ENCODE assay signal across 1 cellular context in the genomic region with DNA sequence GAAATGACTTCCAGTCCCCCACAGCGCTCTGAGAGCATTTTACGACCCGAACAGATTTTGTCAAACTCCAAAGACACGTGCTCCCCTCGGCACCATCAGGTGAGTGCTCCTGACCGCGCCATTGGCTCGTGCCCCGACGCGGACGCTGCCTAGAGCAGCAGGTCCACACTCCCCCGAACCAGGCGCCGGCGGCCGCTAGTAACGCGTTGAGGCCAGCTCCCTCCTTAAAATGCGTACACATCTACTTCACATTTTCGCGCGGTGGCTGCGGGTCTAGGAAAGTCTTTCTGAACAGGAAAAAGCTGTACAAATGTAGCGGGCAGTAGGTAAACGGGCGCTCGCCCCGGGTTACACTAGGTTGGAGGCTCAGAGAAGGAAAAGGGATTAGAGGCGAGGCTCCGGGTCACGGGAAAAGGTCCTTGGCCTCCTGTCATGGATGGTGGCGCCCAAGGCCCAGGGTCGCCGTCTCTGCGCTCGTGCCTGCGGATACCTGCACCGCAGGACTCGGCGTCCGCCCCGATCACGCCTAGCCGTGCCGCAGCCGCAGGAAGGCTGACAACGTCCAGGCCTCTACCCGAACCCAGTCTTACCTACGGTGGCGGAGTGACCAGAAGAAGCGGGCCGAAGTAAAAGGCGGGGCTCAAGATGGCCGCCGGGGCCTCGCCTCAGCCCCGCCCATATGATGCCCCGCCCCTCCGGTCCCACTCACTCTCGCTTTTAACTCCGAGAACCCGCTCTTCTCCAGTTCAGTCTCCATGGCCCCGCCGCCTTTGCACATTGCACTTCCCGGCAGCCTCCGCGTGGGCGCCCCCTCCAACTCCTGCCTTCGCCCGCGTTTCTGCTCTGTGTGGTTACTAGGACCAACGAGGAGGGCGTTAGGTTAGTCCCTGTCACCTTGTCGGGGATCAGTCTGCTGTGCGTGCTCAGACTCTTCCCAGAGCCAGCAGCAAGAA.
A peak's percentile ranks its signal among the peaks of the same experiment; 100 is the strongest.
TF ChIP-seq lines count a peak whose summit lies in the region.

A gene with protein sequence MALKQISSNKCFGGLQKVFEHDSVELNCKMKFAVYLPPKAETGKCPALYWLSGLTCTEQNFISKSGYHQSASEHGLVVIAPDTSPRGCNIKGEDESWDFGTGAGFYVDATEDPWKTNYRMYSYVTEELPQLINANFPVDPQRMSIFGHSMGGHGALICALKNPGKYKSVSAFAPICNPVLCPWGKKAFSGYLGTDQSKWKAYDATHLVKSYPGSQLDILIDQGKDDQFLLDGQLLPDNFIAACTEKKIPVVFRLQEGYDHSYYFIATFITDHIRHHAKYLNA (minus strand): TSS at position 647 of the 953 bp plus-strand sequence. CDS start 5,748 bp downstream, outside the sequence.

TF ChIP-seq in HepG2, 621 proteins besides CTCF, POLR2A, EP300 and RAD21 (continued from another document and continues in another):
- TF ChIP-seq ZNF263 (CRISPR knock-in tag; IDR thresholded peaks at IDR 0.05) (peak; percentile 96), ZNF672 (CRISPR knock-in tag; IDR thresholded peaks at IDR 0.05) (no peak), ZNF709 (CRISPR knock-in tag; IDR thresholded peaks at IDR 0.05) (peak; percentile 49), IKZF4 (CRISPR knock-in tag; IDR thresholded peaks at IDR 0.05; ENCODE audit: borderline replicate concordance, low read depth, not compliant biosample characterization) (peak; percentile 76), PCBP2 (optimal IDR thresholded peaks at IDR 0.05; ENCODE audit: low read depth, low read length, poor library complexity, severe bottlenecking) (no peak), ZNF790 (CRISPR knock-in tag; IDR thresholded peaks at IDR 0.05; ENCODE audit: borderline replicate concordance) (peak; percentile 92; the same call in 1 of the 2 replicates), KLF13 (CRISPR knock-in tag; IDR thresholded peaks at IDR 0.05) (no peak), NFYB (CRISPR knock-in tag; IDR thresholded peaks at IDR 0.05) (peak; percentile 74), NKX3-1 (CRISPR knock-in tag; IDR thresholded peaks at IDR 0.05) (0 out of 2 replicates have a peak, but pooled peaks have one; percentile 41), ARID2 (CRISPR knock-in tag; IDR thresholded peaks at IDR 0.05; ENCODE audit: borderline replicate concordance) (no peak), CENPX (CRISPR knock-in tag; IDR thresholded peaks at IDR 0.05) (no peak), ZNF841 (CRISPR knock-in tag; IDR thresholded peaks at IDR 0.05; ENCODE audit: borderline replicate concordance) (no peak), ZNF230 (CRISPR knock-in tag; IDR thresholded peaks at IDR 0.05) (no peak), ATF1 (CRISPR knock-in tag; IDR thresholded peaks at IDR 0.05) (no peak), NR2F6 (IDR thresholded peaks at IDR 0.05) (peak; percentile 49; the same call in 1 of the 2 replicates), NR2F6 (CRISPR knock-in tag; IDR thresholded peaks at IDR 0.05) (peak; percentile 43), SRSF1 (optimal IDR thresholded peaks at IDR 0.05; ENCODE audit: low read depth, low read length) (no peak), ZFAT (CRISPR knock-in tag; conservative IDR thresholded peaks at IDR 0.05) (0 out of 2 replicates have a peak, but pooled peaks have one; percentile 62), BRCA1 (CRISPR knock-in tag; IDR thresholded peaks at IDR 0.05) (no peak; the same call in 1 of the 2 replicates), ZNF816 (CRISPR knock-in tag; IDR thresholded peaks at IDR 0.05; ENCODE audit: borderline replicate concordance) (no peak), ZNF496 (CRISPR knock-in tag; IDR thresholded peaks at IDR 0.05; ENCODE audit: insufficient replicate concordance) (no peak), ZNF20 (CRISPR knock-in tag; IDR thresholded peaks at IDR 0.05) (peak; percentile 30; the same call in 1 of the 2 replicates), KMT2A (CRISPR knock-in tag; IDR thresholded peaks at IDR 0.05) (peak; percentile 70; the same call in 1 of the 2 replicates), ZNF343 (CRISPR knock-in tag; IDR thresholded peaks at IDR 0.05) (no peak), DNMT1 (CRISPR knock-in tag; IDR thresholded peaks at IDR 0.05) (0 out of 2 replicates have a peak, but pooled peaks have one; percentile 62), TCF12 (IDR thresholded peaks at IDR 0.05) (no peak), TCF12 (CRISPR knock-in tag; IDR thresholded peaks at IDR 0.05) (no peak), CHD2 (IDR thresholded peaks at IDR 0.05; ENCODE audit: low read depth, low read length) (peak; percentile 83), PPARG (CRISPR knock-in tag; conservative IDR thresholded peaks at IDR 0.05) (no peak), ATM (IDR thresholded peaks at IDR 0.05; ENCODE audit: borderline replicate concordance) (no peak), ZNF44 (CRISPR knock-in tag; IDR thresholded peaks at IDR 0.05) (peak; percentile 63; the same call in 1 of the 2 replicates), ZEB1 (IDR thresholded peaks at IDR 0.05; ENCODE audit: insufficient replicate concordance, low read depth) (no peak), ZNF879 (CRISPR knock-in tag; IDR thresholded peaks at IDR 0.05) (peak; percentile 76; the same call in 1 of the 2 replicates), FLYWCH1 (CRISPR knock-in tag; IDR thresholded peaks at IDR 0.05) (no peak), HOXD1 (CRISPR knock-in tag; IDR thresholded peaks at IDR 0.05) (0 out of 2 replicates have a peak, but pooled peaks have one; percentile 31)
- TF ChIP-seq, protein P1, sequence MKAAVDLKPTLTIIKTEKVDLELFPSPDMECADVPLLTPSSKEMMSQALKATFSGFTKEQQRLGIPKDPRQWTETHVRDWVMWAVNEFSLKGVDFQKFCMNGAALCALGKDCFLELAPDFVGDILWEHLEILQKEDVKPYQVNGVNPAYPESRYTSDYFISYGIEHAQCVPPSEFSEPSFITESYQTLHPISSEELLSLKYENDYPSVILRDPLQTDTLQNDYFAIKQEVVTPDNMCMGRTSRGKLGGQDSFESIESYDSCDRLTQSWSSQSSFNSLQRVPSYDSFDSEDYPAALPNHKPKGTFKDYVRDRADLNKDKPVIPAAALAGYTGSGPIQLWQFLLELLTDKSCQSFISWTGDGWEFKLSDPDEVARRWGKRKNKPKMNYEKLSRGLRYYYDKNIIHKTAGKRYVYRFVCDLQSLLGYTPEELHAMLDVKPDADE (CRISPR knock-in tag; IDR thresholded peaks at IDR 0.05), result 0 out of 2 replicates have a peak, but pooled peaks have one; percentile 60
- TF ChIP-seq, protein P2, sequence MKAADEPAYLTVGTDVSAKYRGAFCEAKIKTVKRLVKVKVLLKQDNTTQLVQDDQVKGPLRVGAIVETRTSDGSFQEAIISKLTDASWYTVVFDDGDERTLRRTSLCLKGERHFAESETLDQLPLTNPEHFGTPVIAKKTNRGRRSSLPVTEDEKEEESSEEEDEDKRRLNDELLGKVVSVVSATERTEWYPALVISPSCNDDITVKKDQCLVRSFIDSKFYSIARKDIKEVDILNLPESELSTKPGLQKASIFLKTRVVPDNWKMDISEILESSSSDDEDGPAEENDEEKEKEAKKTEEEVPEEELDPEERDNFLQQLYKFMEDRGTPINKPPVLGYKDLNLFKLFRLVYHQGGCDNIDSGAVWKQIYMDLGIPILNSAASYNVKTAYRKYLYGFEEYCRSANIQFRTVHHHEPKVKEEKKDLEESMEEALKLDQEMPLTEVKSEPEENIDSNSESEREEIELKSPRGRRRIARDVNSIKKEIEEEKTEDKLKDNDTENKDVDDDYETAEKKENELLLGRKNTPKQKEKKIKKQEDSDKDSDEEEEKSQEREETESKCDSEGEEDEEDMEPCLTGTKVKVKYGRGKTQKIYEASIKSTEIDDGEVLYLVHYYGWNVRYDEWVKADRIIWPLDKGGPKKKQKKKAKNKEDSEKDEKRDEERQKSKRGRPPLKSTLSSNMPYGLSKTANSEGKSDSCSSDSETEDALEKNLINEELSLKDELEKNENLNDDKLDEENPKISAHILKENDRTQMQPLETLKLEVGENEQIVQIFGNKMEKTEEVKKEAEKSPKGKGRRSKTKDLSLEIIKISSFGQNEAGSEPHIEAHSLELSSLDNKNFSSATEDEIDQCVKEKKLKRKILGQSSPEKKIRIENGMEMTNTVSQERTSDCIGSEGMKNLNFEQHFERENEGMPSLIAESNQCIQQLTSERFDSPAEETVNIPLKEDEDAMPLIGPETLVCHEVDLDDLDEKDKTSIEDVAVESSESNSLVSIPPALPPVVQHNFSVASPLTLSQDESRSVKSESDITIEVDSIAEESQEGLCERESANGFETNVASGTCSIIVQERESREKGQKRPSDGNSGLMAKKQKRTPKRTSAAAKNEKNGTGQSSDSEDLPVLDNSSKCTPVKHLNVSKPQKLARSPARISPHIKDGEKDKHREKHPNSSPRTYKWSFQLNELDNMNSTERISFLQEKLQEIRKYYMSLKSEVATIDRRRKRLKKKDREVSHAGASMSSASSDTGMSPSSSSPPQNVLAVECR (CRISPR knock-in tag; IDR thresholded peaks at IDR 0.05; ENCODE audit: borderline replicate concordance), result peak; percentile 80
- TF ChIP-seq, protein P3, sequence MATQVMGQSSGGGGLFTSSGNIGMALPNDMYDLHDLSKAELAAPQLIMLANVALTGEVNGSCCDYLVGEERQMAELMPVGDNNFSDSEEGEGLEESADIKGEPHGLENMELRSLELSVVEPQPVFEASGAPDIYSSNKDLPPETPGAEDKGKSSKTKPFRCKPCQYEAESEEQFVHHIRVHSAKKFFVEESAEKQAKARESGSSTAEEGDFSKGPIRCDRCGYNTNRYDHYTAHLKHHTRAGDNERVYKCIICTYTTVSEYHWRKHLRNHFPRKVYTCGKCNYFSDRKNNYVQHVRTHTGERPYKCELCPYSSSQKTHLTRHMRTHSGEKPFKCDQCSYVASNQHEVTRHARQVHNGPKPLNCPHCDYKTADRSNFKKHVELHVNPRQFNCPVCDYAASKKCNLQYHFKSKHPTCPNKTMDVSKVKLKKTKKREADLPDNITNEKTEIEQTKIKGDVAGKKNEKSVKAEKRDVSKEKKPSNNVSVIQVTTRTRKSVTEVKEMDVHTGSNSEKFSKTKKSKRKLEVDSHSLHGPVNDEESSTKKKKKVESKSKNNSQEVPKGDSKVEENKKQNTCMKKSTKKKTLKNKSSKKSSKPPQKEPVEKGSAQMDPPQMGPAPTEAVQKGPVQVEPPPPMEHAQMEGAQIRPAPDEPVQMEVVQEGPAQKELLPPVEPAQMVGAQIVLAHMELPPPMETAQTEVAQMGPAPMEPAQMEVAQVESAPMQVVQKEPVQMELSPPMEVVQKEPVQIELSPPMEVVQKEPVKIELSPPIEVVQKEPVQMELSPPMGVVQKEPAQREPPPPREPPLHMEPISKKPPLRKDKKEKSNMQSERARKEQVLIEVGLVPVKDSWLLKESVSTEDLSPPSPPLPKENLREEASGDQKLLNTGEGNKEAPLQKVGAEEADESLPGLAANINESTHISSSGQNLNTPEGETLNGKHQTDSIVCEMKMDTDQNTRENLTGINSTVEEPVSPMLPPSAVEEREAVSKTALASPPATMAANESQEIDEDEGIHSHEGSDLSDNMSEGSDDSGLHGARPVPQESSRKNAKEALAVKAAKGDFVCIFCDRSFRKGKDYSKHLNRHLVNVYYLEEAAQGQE (IDR thresholded peaks at IDR 0.05; ENCODE audit: borderline replicate concordance in 1 of 2, low read depth in 1 of 2, low read length in 2 of 2), result 0 out of 4 replicates have a peak, but pooled peaks of 1 of the 2 experiments have one; percentile 57
- TF ChIP-seq, protein P4, sequence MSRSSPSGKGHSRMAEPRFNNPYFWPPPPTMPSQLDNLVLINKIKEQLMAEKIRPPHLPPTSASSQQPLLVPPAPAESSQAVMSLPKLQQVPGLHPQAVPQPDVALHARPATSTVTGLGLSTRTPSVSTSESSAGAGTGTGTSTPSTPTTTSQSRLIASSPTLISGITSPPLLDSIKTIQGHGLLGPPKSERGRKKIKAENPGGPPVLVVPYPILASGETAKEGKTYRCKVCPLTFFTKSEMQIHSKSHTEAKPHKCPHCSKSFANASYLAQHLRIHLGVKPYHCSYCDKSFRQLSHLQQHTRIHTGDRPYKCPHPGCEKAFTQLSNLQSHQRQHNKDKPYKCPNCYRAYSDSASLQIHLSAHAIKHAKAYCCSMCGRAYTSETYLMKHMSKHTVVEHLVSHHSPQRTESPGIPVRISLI (CRISPR knock-in tag; IDR thresholded peaks at IDR 0.05; ENCODE audit: borderline replicate concordance), result no peak
- TF ChIP-seq, protein P5, sequence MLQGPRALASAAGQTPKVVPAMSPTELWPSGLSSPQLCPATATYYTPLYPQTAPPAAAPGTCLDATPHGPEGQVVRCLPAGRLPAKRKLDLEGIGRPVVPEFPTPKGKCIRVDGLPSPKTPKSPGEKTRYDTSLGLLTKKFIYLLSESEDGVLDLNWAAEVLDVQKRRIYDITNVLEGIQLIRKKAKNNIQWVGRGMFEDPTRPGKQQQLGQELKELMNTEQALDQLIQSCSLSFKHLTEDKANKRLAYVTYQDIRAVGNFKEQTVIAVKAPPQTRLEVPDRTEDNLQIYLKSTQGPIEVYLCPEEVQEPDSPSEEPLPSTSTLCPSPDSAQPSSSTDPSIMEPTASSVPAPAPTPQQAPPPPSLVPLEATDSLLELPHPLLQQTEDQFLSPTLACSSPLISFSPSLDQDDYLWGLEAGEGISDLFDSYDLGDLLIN (CRISPR knock-in tag; IDR thresholded peaks at IDR 0.05; ENCODE audit: borderline replicate concordance), result no peak; the same call in 1 of the 2 replicates
- TF ChIP-seq, protein P6, sequence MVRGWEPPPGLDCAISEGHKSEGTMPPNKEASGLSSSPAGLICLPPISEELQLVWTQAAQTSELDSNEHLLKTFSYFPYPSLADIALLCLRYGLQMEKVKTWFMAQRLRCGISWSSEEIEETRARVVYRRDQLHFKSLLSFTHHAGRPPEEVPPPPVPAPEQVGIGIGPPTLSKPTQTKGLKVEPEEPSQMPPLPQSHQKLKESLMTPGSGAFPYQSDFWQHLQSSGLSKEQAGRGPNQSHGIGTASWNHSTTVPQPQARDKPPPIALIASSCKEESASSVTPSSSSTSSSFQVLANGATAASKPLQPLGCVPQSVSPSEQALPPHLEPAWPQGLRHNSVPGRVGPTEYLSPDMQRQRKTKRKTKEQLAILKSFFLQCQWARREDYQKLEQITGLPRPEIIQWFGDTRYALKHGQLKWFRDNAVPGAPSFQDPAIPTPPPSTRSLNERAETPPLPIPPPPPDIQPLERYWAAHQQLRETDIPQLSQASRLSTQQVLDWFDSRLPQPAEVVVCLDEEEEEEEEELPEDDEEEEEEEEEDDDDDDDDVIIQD (CRISPR knock-in tag; IDR thresholded peaks at IDR 0.05; ENCODE audit: low read depth), result peak; percentile 53; the same call in 1 of the 2 replicates
- TF ChIP-seq, protein P7, sequence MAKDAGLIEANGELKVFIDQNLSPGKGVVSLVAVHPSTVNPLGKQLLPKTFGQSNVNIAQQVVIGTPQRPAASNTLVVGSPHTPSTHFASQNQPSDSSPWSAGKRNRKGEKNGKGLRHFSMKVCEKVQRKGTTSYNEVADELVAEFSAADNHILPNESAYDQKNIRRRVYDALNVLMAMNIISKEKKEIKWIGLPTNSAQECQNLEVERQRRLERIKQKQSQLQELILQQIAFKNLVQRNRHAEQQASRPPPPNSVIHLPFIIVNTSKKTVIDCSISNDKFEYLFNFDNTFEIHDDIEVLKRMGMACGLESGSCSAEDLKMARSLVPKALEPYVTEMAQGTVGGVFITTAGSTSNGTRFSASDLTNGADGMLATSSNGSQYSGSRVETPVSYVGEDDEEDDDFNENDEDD (CRISPR knock-in tag; IDR thresholded peaks at IDR 0.05; ENCODE audit: borderline replicate concordance), result peak; percentile 89
- TF ChIP-seq, protein P8, sequence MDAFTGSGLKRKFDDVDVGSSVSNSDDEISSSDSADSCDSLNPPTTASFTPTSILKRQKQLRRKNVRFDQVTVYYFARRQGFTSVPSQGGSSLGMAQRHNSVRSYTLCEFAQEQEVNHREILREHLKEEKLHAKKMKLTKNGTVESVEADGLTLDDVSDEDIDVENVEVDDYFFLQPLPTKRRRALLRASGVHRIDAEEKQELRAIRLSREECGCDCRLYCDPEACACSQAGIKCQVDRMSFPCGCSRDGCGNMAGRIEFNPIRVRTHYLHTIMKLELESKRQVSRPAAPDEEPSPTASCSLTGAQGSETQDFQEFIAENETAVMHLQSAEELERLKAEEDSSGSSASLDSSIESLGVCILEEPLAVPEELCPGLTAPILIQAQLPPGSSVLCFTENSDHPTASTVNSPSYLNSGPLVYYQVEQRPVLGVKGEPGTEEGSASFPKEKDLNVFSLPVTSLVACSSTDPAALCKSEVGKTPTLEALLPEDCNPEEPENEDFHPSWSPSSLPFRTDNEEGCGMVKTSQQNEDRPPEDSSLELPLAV (CRISPR knock-in tag; conservative IDR thresholded peaks at IDR 0.05; ENCODE audit: low read depth), result no peak
